Comparison of ENCODE assay signal across 1 cellular context in the genomic region with DNA sequence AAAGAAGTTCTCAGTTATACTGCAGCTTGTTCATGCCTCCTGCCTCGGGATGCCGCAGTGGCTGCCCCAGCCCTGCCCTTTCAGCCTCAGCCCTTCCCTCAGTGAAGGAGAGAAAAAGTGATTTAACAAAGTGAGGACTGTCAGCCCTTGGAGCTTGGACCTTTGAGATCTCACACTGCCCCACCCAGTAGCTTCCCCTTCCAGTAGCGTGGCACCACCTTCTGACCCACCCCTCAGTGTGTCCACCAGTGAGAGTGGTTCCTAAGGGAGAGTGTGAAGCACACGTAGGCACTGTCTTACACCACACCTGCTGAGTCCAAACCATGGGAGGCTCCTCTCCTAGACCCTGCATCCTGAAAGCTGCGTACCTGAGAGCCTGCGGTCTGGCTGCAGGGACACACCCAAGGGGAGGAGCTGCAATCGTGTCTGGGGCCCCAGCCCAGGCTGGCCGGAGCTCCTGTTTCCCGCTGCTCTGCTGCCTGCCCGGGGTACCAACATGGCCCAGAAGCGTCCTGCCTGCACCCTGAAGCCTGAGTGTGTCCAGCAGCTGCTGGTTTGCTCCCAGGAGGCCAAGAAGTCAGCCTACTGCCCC.
TF ChIP-seq lines count a peak whose summit lies in the region.

CDA (plus strand) TSS at position 464 of the 592 bp plus-strand sequence; CDS start at position 497, 33 bp downstream.

TF ChIP-seq in IMR-90, 13 proteins besides CTCF, POLR2A, EP300 and RAD21:
- no peak for TF ChIP-seq SMC3 (IDR thresholded peaks at IDR 0.05; ENCODE audit: low read depth, low read length)
- TF ChIP-seq MXI1 (IDR thresholded peaks at IDR 0.05; ENCODE audit: borderline replicate concordance, low read depth, low read length): no peak
- TF ChIP-seq, protein P1, sequence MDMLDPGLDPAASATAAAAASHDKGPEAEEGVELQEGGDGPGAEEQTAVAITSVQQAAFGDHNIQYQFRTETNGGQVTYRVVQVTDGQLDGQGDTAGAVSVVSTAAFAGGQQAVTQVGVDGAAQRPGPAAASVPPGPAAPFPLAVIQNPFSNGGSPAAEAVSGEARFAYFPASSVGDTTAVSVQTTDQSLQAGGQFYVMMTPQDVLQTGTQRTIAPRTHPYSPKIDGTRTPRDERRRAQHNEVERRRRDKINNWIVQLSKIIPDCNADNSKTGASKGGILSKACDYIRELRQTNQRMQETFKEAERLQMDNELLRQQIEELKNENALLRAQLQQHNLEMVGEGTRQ (IDR thresholded peaks at IDR 0.05; ENCODE audit: low read depth, low read length): no peak
- no peak for TF ChIP-seq NFE2L2 (IDR thresholded peaks at IDR 0.05; ENCODE audit: low read depth, low read length)
- no peak for TF ChIP-seq FOS (IDR thresholded peaks at IDR 0.05; ENCODE audit: low read depth, low read length)
- TF ChIP-seq BHLHE40 (IDR thresholded peaks at IDR 0.05; ENCODE audit: low read depth, low read length): no peak
- no peak for TF ChIP-seq RFX5 (IDR thresholded peaks at IDR 0.05; ENCODE audit: low read depth, low read length)
